ENCODE assay signal across 8 cellular contexts in the genomic region with DNA sequence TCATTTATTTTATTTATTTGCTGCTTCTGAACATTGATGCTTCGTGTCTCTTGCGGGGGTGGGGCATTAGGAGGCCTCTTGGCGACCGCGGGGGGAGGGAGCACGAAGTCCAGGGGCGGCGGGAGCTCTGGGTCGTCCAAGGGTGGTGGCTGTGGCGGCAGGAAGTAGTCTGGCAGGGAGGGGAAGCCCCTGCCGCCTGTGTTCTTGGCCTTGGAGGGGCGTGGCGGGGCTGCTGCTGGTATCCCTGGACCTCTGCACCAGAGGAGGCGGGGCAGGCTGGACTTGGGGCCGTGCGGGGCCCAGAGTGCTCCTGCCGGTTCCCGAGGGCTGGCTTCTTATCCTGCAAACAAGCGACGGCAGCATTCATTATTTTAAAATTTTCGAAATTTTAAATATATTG.
A peak's percentile ranks its signal among the peaks of the same experiment; 100 is the strongest.
DNase-seq lines count a peak whose midpoint lies in the region; ATAC-seq and TF ChIP-seq lines count a peak whose summit lies in the region.

No MANE protein-coding gene starts in this region.

- no peak for TF ChIP-seq POLR2A in transverse colon (IDR thresholded peaks at IDR 0.05)

- DNase-seq in AG04450 (ENCODE audit: low read depth, low spot score) (no peak), hepatic stellate cell (ENCODE audit: low spot score) (peak; percentile 14), transverse colon (peak; percentile 66), NCI-H1417 (lab: John Stamatoyannopoulos, UW) (no peak)
- DNase-seq in activated effector memory CD4-positive, alpha-beta T cell treated with Interleukin-2 at 50 U/mL for 16 hours: no peak
- no peak for DNase-seq in CD4-positive, alpha-beta memory T cell

- H3K36me3 ChIP-seq in transverse colon: no peaks in the 10 kb centered on the region
- H3K36me3 ChIP-seq in CD4-positive, alpha-beta memory T cell (ENCODE audit: insufficient read depth, low read length): no peaks in the 10 kb centered on the region

- TF ChIP-seq EP300 in transverse colon (IDR thresholded peaks at IDR 0.05; ENCODE audit: low read depth): no peak

- intact Hi-C loops in transverse colon (cut with DNase I; ENCODE audit: low total_unique reads): no loop called here
- intact Hi-C loops in CD4-positive, alpha-beta memory T cell (cut with micrococcal nuclease): no loop called here

- CTCF ChIA-PET in AG04450 (lab: Charles Lee): no interaction called here
- CTCF ChIA-PET in CD4-positive, alpha-beta memory T cell (lab: Charles Lee; ENCODE audit: partially characterized antibody): no interaction called here

- peaks cover 0 to 1% of the 10 kb centered on the region in 2 donors for H3K27me3 Mint-ChIP-seq in CD4-positive, alpha-beta memory T cell

- no peaks in the 10 kb centered on the region for H3K9me3 ChIP-seq in AG04450 (ENCODE audit: control insufficient read depth, insufficient read depth, low read length)
- no peaks in the 10 kb centered on the region for H3K9me3 ChIP-seq in transverse colon
- H3K9me3 ChIP-seq in CD4-positive, alpha-beta memory T cell (ENCODE audit: control insufficient read depth in 1 of 2, low read length in 2 of 2): no peaks in the 10 kb centered on the region

- in situ Hi-C loops in transverse colon (cut with MboI; ENCODE audit: low pct_ligation_motif_present in 1 of 4, low pct_unique_long_range_greater_than_20kb in 1 of 4, low sequenced_read_pairs in 3 of 4): no loop called here

- TF ChIP-seq CTCF in AG04450 (IDR thresholded peaks at IDR 0.05; ENCODE audit: low read depth, low read length) (no peak), transverse colon (IDR thresholded peaks at IDR 0.05) (no peak)

- H3K4me1 ChIP-seq in transverse colon: peaks cover 0 to 9% (median 7%) of the 10 kb centered on the region in 4 donors
- H3K4me1 ChIP-seq in CD4-positive, alpha-beta memory T cell (ENCODE audit: insufficient read depth, low read length): no peaks in the 10 kb centered on the region

- POLR2A ChIA-PET in AG04450 (lab: Yijun Ruan, JAX): no interaction called here
- POLR2A ChIA-PET in CD4-positive, alpha-beta memory T cell (lab: Charles Lee; ENCODE audit: partially characterized antibody): no interaction called here

- ATAC-seq in GM19452 (IDR thresholded peaks at IDR 0.05; ENCODE audit: unreplicated experiment) (peak; percentile 99), HG03521 (IDR thresholded peaks at IDR 0.05; ENCODE audit: unreplicated experiment) (peak; percentile 62)

- no peaks in the 10 kb centered on the region for H3K9me3 Mint-ChIP-seq in CD4-positive, alpha-beta memory T cell

- H3K36me3 Mint-ChIP-seq in CD4-positive, alpha-beta memory T cell: no peaks in the 10 kb centered on the region

- H3K27me3 ChIP-seq in AG04450 (ENCODE audit: control insufficient read depth, insufficient read depth, low read length) (no peaks in the 10 kb centered on the region), transverse colon (no peaks in the 10 kb centered on the region)
- no peaks in the 10 kb centered on the region for H3K27me3 ChIP-seq in CD4-positive, alpha-beta memory T cell (ENCODE audit: insufficient read depth, low read length)

- 5 to 6% methylated on average over 13 to 21 of the region's 21 CpGs for WGBS in transverse colon (ENCODE audit: low coverage in 1 of 2), 2 donors

- peaks cover 0 to 2% (median under 1%) of the 10 kb centered on the region in 4 donors for H3K4me1 Mint-ChIP-seq in CD4-positive, alpha-beta memory T cell

- H3K4me3 Mint-ChIP-seq in CD4-positive, alpha-beta memory T cell: peak overlapping the region in 2 of 8 donors; percentile 18 to 29

- H3K27ac Mint-ChIP-seq in CD4-positive, alpha-beta memory T cell: no peak overlapping the region

- no peak overlapping the region for H3K27ac ChIP-seq in AG04450 (ENCODE audit: low read depth, low read length)
- H3K27ac ChIP-seq in transverse colon: no peak overlapping the region
- H3K27ac ChIP-seq in CD4-positive, alpha-beta memory T cell (ENCODE audit: low read depth, low read length): no peak overlapping the region

- 0 out of 2 replicates have a peak overlapping the region, but pooled peaks have one; percentile 20 for H3K4me3 ChIP-seq in AG04450 (ENCODE audit: low read depth, low read length)
- H3K4me3 ChIP-seq in transverse colon: peak overlapping the region in 1 of 4 donors; percentile 23
- H3K4me3 ChIP-seq in CD4-positive, alpha-beta memory T cell (ENCODE audit: low read length in 2 of 2): no peak overlapping the region

Comparison
In these comparisons a context has a peak if more than half of its experiments do, and no peak if none do; other contexts are left out.
1. DNase-seq: peak in hepatic stellate cell (single experiment) and transverse colon (single experiment); none in AG04450 (single experiment), activated effector memory CD4-positive, alpha-beta T cell treated with Interleukin-2 at 50 U/mL for 16 hours (single experiment), NCI-H1417 (0 of 3) and CD4-positive, alpha-beta memory T cell (0 of 5).